8 cellular contexts compared by ENCODE assay signal in the genomic region with DNA sequence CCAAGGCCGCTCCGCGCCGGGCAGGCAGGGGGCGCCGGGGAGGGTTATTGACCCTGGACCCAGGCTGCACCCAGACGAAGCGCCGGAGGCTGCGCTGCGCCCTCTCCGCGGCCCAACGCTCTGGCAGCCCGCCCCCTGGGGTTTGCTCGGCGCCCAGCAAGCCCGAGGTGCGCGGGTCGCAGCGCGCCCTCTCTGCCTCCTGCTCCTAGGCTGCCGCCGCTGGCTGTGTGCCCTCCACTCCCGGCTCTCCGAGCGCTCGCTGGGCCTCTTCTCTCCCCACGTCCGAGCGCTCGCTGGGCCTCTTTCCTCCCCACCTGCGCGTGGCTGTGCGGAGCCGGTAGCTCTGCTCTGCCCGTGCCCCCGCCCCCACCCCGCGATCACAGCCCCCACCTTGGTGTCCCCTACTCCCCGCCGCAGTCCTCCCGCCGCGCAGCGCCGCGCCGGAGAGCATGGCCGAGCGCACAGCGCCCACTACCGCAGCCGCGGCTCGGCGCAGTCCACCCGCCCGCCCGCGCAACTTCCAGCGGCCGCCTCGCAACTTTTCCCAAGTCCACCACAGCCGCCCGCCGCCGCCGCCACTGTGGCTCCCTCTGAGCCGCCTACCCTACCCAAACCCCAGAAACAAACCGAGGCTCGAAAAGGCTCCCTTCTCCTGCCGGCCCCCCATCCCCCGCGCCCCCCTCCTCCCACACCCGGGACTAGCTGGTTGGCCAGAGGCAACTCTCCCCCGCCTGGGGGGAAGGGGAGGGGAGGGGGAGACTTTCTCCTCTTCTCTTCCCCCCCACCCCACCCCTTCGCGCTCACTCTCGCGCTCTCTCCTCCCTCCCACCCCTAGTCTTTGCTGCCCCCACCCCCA. TPM values are rescaled to one million over a fixed set of nuclear protein-coding genes. Genes with fewer than 3 reads are reported as not detected.
DNase-seq lines count a peak whose midpoint lies in the region; ATAC-seq and TF ChIP-seq lines count a peak whose summit lies in the region.

No MANE protein-coding gene starts in this region.

- peaks cover 12% of the 10 kb centered on the region for H3K9me3 ChIP-seq in adipocyte (ENCODE audit: control insufficient read depth, low read length)
- no peaks in the 10 kb centered on the region for H3K9me3 ChIP-seq in right cardiac atrium (ENCODE audit: control insufficient read depth, low read length)
- H3K9me3 ChIP-seq in prostate gland, result no peaks in the 10 kb centered on the region

- WGBS in right cardiac atrium, result under 1% methylated on average over 82 of the region's 82 CpGs
- WGBS in prostate gland, result under 1% methylated on average over 53 of the region's 82 CpGs

- ATAC-seq in GM19452 (IDR thresholded peaks at IDR 0.05; ENCODE audit: unreplicated experiment) (peak; percentile 47), HG03469 (IDR thresholded peaks at IDR 0.05; ENCODE audit: unreplicated experiment) (peak; percentile 52), right cardiac atrium (peak; percentile 86 to 88)

- H3K36me3 ChIP-seq in adipocyte (ENCODE audit: control insufficient read depth, insufficient read depth, low read length, severe bottlenecking), result no peaks in the 10 kb centered on the region
- no peaks in the 10 kb centered on the region for H3K36me3 ChIP-seq in prostate gland

- peak; percentile 28 for TF ChIP-seq POLR2A in prostate gland (IDR thresholded peaks at IDR 0.05)

- peak overlapping the region; percentile 79 for H3K4me3 ChIP-seq in adipocyte (ENCODE audit: low read length)
- peak overlapping the region; percentile 94 for H3K4me3 ChIP-seq in right cardiac atrium (ENCODE audit: low read length)
- peak overlapping the region; percentile 50 to 53 for H3K4me3 ChIP-seq in prostate gland

- DNase-seq in CMK (ENCODE audit: low read depth) (peak; percentile 34), NCI-H774 (lab: John Stamatoyannopoulos, UW) (peak; percentile 96), adipocyte (ENCODE audit: low read depth) (peak; percentile 88), right cardiac atrium (peak; percentile 87 to 92 (median 92)), prostate gland (ENCODE audit: low spot score) (peak; percentile 67), NK-92 (lab: John Stamatoyannopoulos, UW; ENCODE audit: unreplicated experiment) (no peak)

- H3K27ac ChIP-seq in right cardiac atrium (ENCODE audit: low read length), result peak overlapping the region; percentile 84
- peak overlapping the region; percentile 78 to 79 for H3K27ac ChIP-seq in prostate gland

- intact Hi-C loops in right cardiac atrium (cut with DNase I) (loop anchor here (5.0 to 10.0 kb wide), 8 partner anchors 208 to 618 kb away; no protein-coding TSS in a partner anchor), prostate gland (cut with DNase I) (loop anchor here (10.0 kb wide), 3 partner anchors 418 to 798 kb away; no protein-coding TSS in a partner anchor)

- no peak overlapping the region for H3K9ac ChIP-seq in adipocyte (ENCODE audit: low read length)

- H3K4me1 ChIP-seq in adipocyte (ENCODE audit: control insufficient read depth, insufficient read depth, low read length) (peaks cover 19% of the 10 kb centered on the region), right cardiac atrium (ENCODE audit: control insufficient read depth, insufficient read depth, low read length) (no peaks in the 10 kb centered on the region), prostate gland (replicated peaks) (no peaks in the 10 kb centered on the region)

- H3K27me3 ChIP-seq in adipocyte (replicated peaks; ENCODE audit: control insufficient read depth, insufficient read depth, low read length) (peaks cover 88% of the 10 kb centered on the region), right cardiac atrium (ENCODE audit: control insufficient read depth, insufficient read depth) (no peaks in the 10 kb centered on the region), prostate gland (replicated peaks; ENCODE audit: insufficient read depth) (peaks cover 6% of the 10 kb centered on the region)

- TF ChIP-seq CTCF in prostate gland (IDR thresholded peaks at IDR 0.05), result peak in 3 of 4 experiments; percentile 49 to 85 (median 54)

RNA-seq across cellular contexts. Expression of a gene that starts 1.1 kb away (rescaled TPM):
- total RNA-seq in right cardiac atrium (10 to 100 TPM; 23.2 to 29.9 (median 27.1) TPM), prostate gland (10 to 100 TPM; 14.5 to 15.4 TPM)
- 8.2 TPM for polyA plus RNA-seq in right cardiac atrium
